Comparison of ENCODE assay signal across 8 cellular contexts in genomic region chr15:31364301-31365031, GRCh38. TPM values are rescaled to one million over a fixed set of nuclear protein-coding genes. Genes with fewer than 3 reads are reported as not detected.
DNase-seq lines count a peak whose midpoint lies in the region; ATAC-seq and TF ChIP-seq lines count a peak whose summit lies in the region.

No MANE protein-coding gene starts in this region.

- H3K27ac ChIP-seq in GM23338 (ENCODE audit: low read depth) (no peak overlapping the region), OCI-LY7 (ENCODE audit: low read depth, low read length, poor library complexity, severe bottlenecking) (peak overlapping the region; percentile 65), brain microvascular endothelial cell (no peak overlapping the region)

- H3K9me2 ChIP-seq in GM23338 (ENCODE audit: insufficient read depth): no peaks in the 10 kb centered on the region
- no peaks in the 10 kb centered on the region for H3K9me2 ChIP-seq in OCI-LY7 (ENCODE audit: insufficient read depth, low read length)

- H3K36me3 Mint-ChIP-seq in GM23338 (ENCODE audit: low read depth): peaks cover under 1% of the 10 kb centered on the region; the same call in 1 of the 3 replicates
- peaks cover 84% of the 10 kb centered on the region for H3K36me3 Mint-ChIP-seq in effector memory CD8-positive, alpha-beta T cell (ENCODE audit: insufficient read depth)
- H3K36me3 Mint-ChIP-seq in Calu3 (ENCODE audit: insufficient read depth, unreplicated experiment): no peaks in the 10 kb centered on the region

- H3K27me3 Mint-ChIP-seq in GM23338 (ENCODE audit: insufficient read depth, low read depth, poor library complexity) (peaks cover 15% of the 10 kb centered on the region), Calu3 (ENCODE audit: unreplicated experiment) (no peaks in the 10 kb centered on the region)
- H3K27me3 Mint-ChIP-seq in effector memory CD8-positive, alpha-beta T cell: no peaks in the 10 kb centered on the region

- H3F3A ChIP-seq in GM23338 (replicated peaks; ENCODE audit: low read depth): no peaks in the 10 kb centered on the region

- H3K9me3 ChIP-seq in OCI-LY7 (ENCODE audit: low read length): peaks cover 8% of the 10 kb centered on the region

- intact Hi-C loops in OCI-LY7 (cut with micrococcal nuclease; ENCODE audit: unreplicated experiment): no loop called here
- intact Hi-C loops in posterior vena cava (cut with DNase I): loop anchor here in 1 of 2 donors (2.0 to 10.0 kb wide), 2 partner anchors 36 to 120 kb away; no protein-coding TSS in a partner anchor
- intact Hi-C loops in Calu3 (cut with micrococcal nuclease; ENCODE audit: unreplicated experiment): no loop called here

- H2AFZ ChIP-seq in GM23338: no peak overlapping the region
- no peak overlapping the region for H2AFZ ChIP-seq in OCI-LY7 (ENCODE audit: low read length)

- peaks cover 75% of the 10 kb centered on the region for H3K4me1 ChIP-seq in GM23338 (ENCODE audit: insufficient read depth)
- H3K4me1 ChIP-seq in OCI-LY7 (ENCODE audit: insufficient read depth, low read length, poor library complexity, severe bottlenecking): peaks cover 94% of the 10 kb centered on the region

- no peak overlapping the region for H3K4me3 ChIP-seq in GM23338
- H3K4me3 ChIP-seq in OCI-LY7 (ENCODE audit: low read depth, low read length, poor library complexity, severe bottlenecking): peak overlapping the region; percentile 47
- H3K4me3 ChIP-seq in brain microvascular endothelial cell (ENCODE audit: low read depth, low read length): no peak overlapping the region

- BruUV-seq in OCI-LY7 (replicated peaks; lab: Mats Ljungman, UMichigan) (no TSS peak), Calu3 (replicated peaks; lab: Mats Ljungman, UMichigan) (no TSS peak)

- in situ Hi-C loops in brain microvascular endothelial cell (cut with HindIII; ENCODE audit: low pct_ligation_motif_present, low sequenced_read_pairs): no loop called here

- H3K36me3 ChIP-seq in GM23338 (ENCODE audit: insufficient read depth): no peaks in the 10 kb centered on the region
- H3K36me3 ChIP-seq in OCI-LY7 (ENCODE audit: insufficient read depth, low read length): peaks cover 21% of the 10 kb centered on the region
- H3K36me3 ChIP-seq in brain microvascular endothelial cell (replicated peaks): no peaks in the 10 kb centered on the region

- POLR2A ChIA-PET in OCI-LY7 (lab: Charles Lee): interaction anchor here (0.7 to 2.6 kb wide), 3 partner anchors 17 to 133 kb away, joined by 3 to 10 read pairs (median 3); no protein-coding TSS in a partner anchor

- no peaks in the 10 kb centered on the region; the same call in 2 of the 3 replicates for H3K9me3 Mint-ChIP-seq in GM23338
- H3K9me3 Mint-ChIP-seq in effector memory CD8-positive, alpha-beta T cell: no peaks in the 10 kb centered on the region
- no peaks in the 10 kb centered on the region for H3K9me3 Mint-ChIP-seq in Calu3 (ENCODE audit: low read depth, unreplicated experiment)

- H3K4me2 ChIP-seq in GM23338: peak overlapping the region; percentile 73; the same call in 1 of the 2 replicates
- peak overlapping the region; percentile 70 for H3K4me2 ChIP-seq in OCI-LY7 (ENCODE audit: low read length)

- CTCF ChIA-PET in OCI-LY7 (lab: Charles Lee; ENCODE audit: unreplicated experiment) (interaction anchor here (0.9 kb wide), 1 partner anchor 11 kb away, joined by 3 read pairs; no protein-coding TSS in a partner anchor), Calu3 (lab: Charles Lee) (no interaction called here)

- H3K27me3 ChIP-seq in GM23338 (ENCODE audit: insufficient read depth): no peaks in the 10 kb centered on the region
- no peaks in the 10 kb centered on the region for H3K27me3 ChIP-seq in brain microvascular endothelial cell (replicated peaks)

- H4K20me1 ChIP-seq in GM23338 (replicated peaks; ENCODE audit: insufficient read depth) (peaks cover 4% of the 10 kb centered on the region; the same call in 1 of the 2 replicates), OCI-LY7 (ENCODE audit: insufficient read depth, low read length) (peaks cover 7% of the 10 kb centered on the region; the same call in 1 of the 2 replicates)

- ATAC-seq in GM23338: no peak
- no peak for ATAC-seq in effector memory CD8-positive, alpha-beta T cell (replicated peaks)
- ATAC-seq in HG03139 (IDR thresholded peaks at IDR 0.05; ENCODE audit: unreplicated experiment): no peak
- no peak for ATAC-seq in GM18498 (IDR thresholded peaks at IDR 0.05; ENCODE audit: unreplicated experiment)

- H3K4me1 Mint-ChIP-seq in GM23338: peaks cover 81% of the 10 kb centered on the region
- peaks cover 93 to 96% of the 10 kb centered on the region in 2 donors for H3K4me1 Mint-ChIP-seq in effector memory CD8-positive, alpha-beta T cell (ENCODE audit: low read depth in 2 of 2)
- no peaks in the 10 kb centered on the region for H3K4me1 Mint-ChIP-seq in Calu3 (ENCODE audit: low read depth, unreplicated experiment)

- H3K27ac Mint-ChIP-seq in GM23338 (no peak overlapping the region; the same call in 1 of the 2 replicates), Calu3 (ENCODE audit: unreplicated experiment) (no peak overlapping the region)
- H3K27ac Mint-ChIP-seq in effector memory CD8-positive, alpha-beta T cell: peak overlapping the region; percentile 89 to 99

- H3K4me3 Mint-ChIP-seq in GM23338 (no peak overlapping the region), Calu3 (ENCODE audit: low read depth, unreplicated experiment) (no peak overlapping the region)
- H3K4me3 Mint-ChIP-seq in effector memory CD8-positive, alpha-beta T cell: peak overlapping the region; percentile 73 to 74

- TF ChIP-seq CTCF in GM23338 (conservative IDR thresholded peaks at IDR 0.05; ENCODE audit: low read depth in 2 of 2): no peak
- TF ChIP-seq CTCF in OCI-LY7 (conservative IDR thresholded peaks at IDR 0.05; ENCODE audit: low read length): no peak
- no peak for TF ChIP-seq CTCF in brain microvascular endothelial cell (IDR thresholded peaks at IDR 0.05; ENCODE audit: low read depth, low read length, missing control alignments)
- no peak for TF ChIP-seq CTCF in Calu3 (IDR thresholded peaks at IDR 0.05; ENCODE audit: unreplicated experiment)

- peaks cover 52% of the 10 kb centered on the region for H3K79me2 ChIP-seq in GM23338 (replicated peaks; ENCODE audit: insufficient read depth)
- peaks cover 86% of the 10 kb centered on the region for H3K79me2 ChIP-seq in OCI-LY7 (ENCODE audit: insufficient read depth, low read depth, low read length)

- DNase-seq in GM23338 (ENCODE audit: low spot score) (no peak), OCI-LY7 (ENCODE audit: low spot score) (peak; percentile 61), posterior vena cava (ENCODE audit: low spot score) (peak; percentile 64), brain microvascular endothelial cell (no peak), Calu3 (no peak)
- no peak for DNase-seq in effector memory CD8-positive, alpha-beta T cell

TF ChIP-seq in GM23338, 12 proteins besides CTCF, POLR2A, EP300 and RAD21:
- no peak for TF ChIP-seq JUNB (IDR thresholded peaks at IDR 0.05; ENCODE audit: unreplicated experiment)
- no peak for TF ChIP-seq POLR2AphosphoS5 (IDR thresholded peaks at IDR 0.05; ENCODE audit: low read depth)
- TF ChIP-seq, protein P1, sequence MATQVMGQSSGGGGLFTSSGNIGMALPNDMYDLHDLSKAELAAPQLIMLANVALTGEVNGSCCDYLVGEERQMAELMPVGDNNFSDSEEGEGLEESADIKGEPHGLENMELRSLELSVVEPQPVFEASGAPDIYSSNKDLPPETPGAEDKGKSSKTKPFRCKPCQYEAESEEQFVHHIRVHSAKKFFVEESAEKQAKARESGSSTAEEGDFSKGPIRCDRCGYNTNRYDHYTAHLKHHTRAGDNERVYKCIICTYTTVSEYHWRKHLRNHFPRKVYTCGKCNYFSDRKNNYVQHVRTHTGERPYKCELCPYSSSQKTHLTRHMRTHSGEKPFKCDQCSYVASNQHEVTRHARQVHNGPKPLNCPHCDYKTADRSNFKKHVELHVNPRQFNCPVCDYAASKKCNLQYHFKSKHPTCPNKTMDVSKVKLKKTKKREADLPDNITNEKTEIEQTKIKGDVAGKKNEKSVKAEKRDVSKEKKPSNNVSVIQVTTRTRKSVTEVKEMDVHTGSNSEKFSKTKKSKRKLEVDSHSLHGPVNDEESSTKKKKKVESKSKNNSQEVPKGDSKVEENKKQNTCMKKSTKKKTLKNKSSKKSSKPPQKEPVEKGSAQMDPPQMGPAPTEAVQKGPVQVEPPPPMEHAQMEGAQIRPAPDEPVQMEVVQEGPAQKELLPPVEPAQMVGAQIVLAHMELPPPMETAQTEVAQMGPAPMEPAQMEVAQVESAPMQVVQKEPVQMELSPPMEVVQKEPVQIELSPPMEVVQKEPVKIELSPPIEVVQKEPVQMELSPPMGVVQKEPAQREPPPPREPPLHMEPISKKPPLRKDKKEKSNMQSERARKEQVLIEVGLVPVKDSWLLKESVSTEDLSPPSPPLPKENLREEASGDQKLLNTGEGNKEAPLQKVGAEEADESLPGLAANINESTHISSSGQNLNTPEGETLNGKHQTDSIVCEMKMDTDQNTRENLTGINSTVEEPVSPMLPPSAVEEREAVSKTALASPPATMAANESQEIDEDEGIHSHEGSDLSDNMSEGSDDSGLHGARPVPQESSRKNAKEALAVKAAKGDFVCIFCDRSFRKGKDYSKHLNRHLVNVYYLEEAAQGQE (IDR thresholded peaks at IDR 0.05; ENCODE audit: unreplicated experiment): no peak

RNA-seq across cellular contexts. Expression of gene KLF13, which starts 37.8 kb away (rescaled TPM):
- total RNA-seq in GM23338 (2014; rRNA removed; shearing (Covaris generic)): 21.5 and 23.5 TPM in 2 replicates
- polyA plus RNA-seq in GM23338 (2016; fragmentation: Nextera tagmentation; extraction: Ambion mirVana): 28.6 and 35.7 TPM in 2 replicates
- 62.0 and 64.6 TPM in 2 replicates for total RNA-seq in OCI-LY7 (2014; rRNA removed; shearing (Covaris generic))
- 62.6 and 63.2 TPM in 2 replicates for total RNA-seq in OCI-LY7 (2022)
- total RNA-seq in posterior vena cava: 10 to 100 TPM; 49.6 to 97.8 TPM
- 14.1 and 22.9 TPM in 2 replicates for total RNA-seq in Calu3 (2022)

Comparison
In these comparisons a context has a peak if more than half of its experiments do, and no peak if none do; other contexts are left out.
1. DNase-seq: peak in OCI-LY7 (single experiment) and posterior vena cava (single experiment); none in GM23338 (single experiment), effector memory CD8-positive, alpha-beta T cell (0 of 3), brain microvascular endothelial cell (single experiment) and Calu3 (single experiment).
2. H3K27ac Mint-ChIP-seq: peak in effector memory CD8-positive, alpha-beta T cell (2 of 2); none in GM23338 (single experiment) and Calu3 (single experiment).
3. H3K4me3 Mint-ChIP-seq: peak in effector memory CD8-positive, alpha-beta T cell (2 of 2); none in GM23338 (single experiment) and Calu3 (single experiment).